In the genomic region with DNA sequence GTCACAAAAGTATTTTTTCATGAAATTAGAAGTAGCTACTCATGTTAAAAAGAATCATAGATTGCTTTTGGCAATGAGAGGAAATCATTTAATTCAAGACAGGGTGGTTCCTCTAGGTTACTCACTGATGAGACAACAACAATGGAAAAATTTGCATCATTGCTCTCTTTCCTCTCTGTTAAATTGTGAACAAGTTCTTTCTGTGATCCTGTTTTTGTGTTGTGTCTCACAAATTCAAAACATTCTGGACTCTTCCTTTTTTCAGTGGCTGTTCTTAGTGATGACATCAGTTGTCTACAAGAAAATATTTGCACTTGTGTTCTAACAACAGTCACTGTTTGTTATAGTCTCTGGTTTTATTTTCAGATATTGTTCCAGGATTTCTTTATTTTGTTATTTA, we compare ENCODE assay signal across 13 cellular contexts.
"Had no signal": no experiment of that assay in that cellular context is flagged by ENCODE, and none has a peak within 500 bp of the region (broad histone marks: within the 10 kb centered on the region; RNA-seq: fewer than 3 reads in every experiment).

No MANE protein-coding gene starts in this region.

- H3K4me3 ChIP-seq: adrenal gland, hepatocyte, skin epidermis, stomach had no signal

- DNase-seq: activated CD4-positive, CD25-positive, alpha-beta regulatory T cell treated with anti-CD3 and anti-CD28 coated beads, Interleukin-2, amount 50 U/mL, for 72 hours; activated effector memory CD4-positive, alpha-beta T cell treated with Interleukin-2 at 50 U/mL for 16 hours; activated naive CD4-positive, alpha-beta T cell treated with anti-CD3 and anti-CD28 coated beads, Interleukin-2, amount 50 U/mL, for 16 hours; adrenal gland; caudate nucleus; natural killer cell; right cardiac atrium; stomach; T-helper 1 cell; T1000 had no signal

- ATAC-seq: natural killer cell, right cardiac atrium, SK-N-SH treated with all-trans-retinoic acid at 6 μM for 48 hours had no signal
